ENCODE assay signal across 10 cellular contexts in the genomic region with DNA sequence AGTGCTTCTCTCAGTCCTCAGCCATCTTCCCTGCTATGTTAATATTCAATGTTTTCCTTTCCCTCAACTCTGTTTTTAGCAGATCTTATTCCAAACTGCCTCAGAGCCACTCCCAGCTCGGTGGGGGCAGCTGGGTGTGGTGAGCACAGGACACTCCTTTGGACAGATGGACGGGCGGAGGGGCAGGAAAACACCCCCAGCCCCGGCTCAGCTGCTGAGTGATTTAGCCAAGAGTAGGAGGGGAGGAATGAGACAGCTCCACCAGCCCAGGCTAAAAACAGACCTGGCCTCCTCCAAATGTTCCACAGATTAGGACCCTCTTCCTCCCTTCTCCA.
DNase-seq lines count a peak whose midpoint lies in the region; ATAC-seq and TF ChIP-seq lines count a peak whose summit lies in the region.
"Had no signal": no experiment of that assay in that cellular context is flagged by ENCODE, and none has a peak within 500 bp of the region (broad histone marks: within the 10 kb centered on the region; RNA-seq: fewer than 3 reads in every experiment).

No MANE protein-coding gene starts in this region.

- H3K27ac ChIP-seq in CD4-positive, CD25-positive, alpha-beta regulatory T cell (ENCODE audit: insufficient read depth, low read length, poor library complexity, severe bottlenecking) = no peak overlapping the region
- H3K27ac ChIP-seq in HUES6 (ENCODE audit: low read depth, low read length) = peak overlapping the region; percentile 3; the same call in 1 of the 2 replicates

- no peaks in the 10 kb centered on the region for H3K27me3 ChIP-seq in CD4-positive, CD25-positive, alpha-beta regulatory T cell (ENCODE audit: control insufficient read depth, insufficient read depth, low read length)
- no peaks in the 10 kb centered on the region for H3K27me3 ChIP-seq in HUES6 (ENCODE audit: control insufficient read depth, insufficient read depth, low read length)

- peaks cover 11% of the 10 kb centered on the region for H3K4me1 ChIP-seq in CD4-positive, CD25-positive, alpha-beta regulatory T cell (ENCODE audit: control insufficient read depth, insufficient read depth, low read length, poor library complexity, severe bottlenecking)
- peaks cover 32% of the 10 kb centered on the region for H3K4me1 ChIP-seq in HUES6 (ENCODE audit: control insufficient read depth, insufficient read depth, low read length)
- peaks cover 32% of the 10 kb centered on the region for H3K4me1 ChIP-seq in mucosa of descending colon (ENCODE audit: low read depth)

- DNase-seq in CD4-positive, CD25-positive, alpha-beta regulatory T cell = no peak
- no peak for DNase-seq in activated naive CD8-positive, alpha-beta T cell treated with anti-CD3 and anti-CD28 coated beads, Interleukin-2, amount 50 U/mL, for 24 hours
- DNase-seq in mucosa of descending colon = peak; percentile 77 to 86 (median 78)
- DNase-seq in NCI-H2196 (lab: John Stamatoyannopoulos, UW; ENCODE audit: unreplicated experiment) = no peak
- no peak for DNase-seq in AML-193 (lab: John Stamatoyannopoulos, UW)
- DNase-seq: islet precursor cell had no signal

- H3K4me1 Mint-ChIP-seq in CD4-positive, CD25-positive, alpha-beta regulatory T cell = peaks cover 10 to 31% (median 20%) of the 10 kb centered on the region in 4 donors
- peaks cover 59% of the 10 kb centered on the region for H3K4me1 Mint-ChIP-seq in activated naive CD8-positive, alpha-beta T cell treated with anti-CD3 and anti-CD28 coated beads, Interleukin-2, amount 50 U/mL, for 24 hours

- no peak for ATAC-seq in CD4-positive, CD25-positive, alpha-beta regulatory T cell (ENCODE audit: low read depth in 2 of 2)
- ATAC-seq in activated naive CD8-positive, alpha-beta T cell treated with anti-CD3 and anti-CD28 coated beads, Interleukin-2, amount 50 U/mL, for 24 hours = no peak
- ATAC-seq in mucosa of descending colon (peak; percentile 71), GM18867 (IDR thresholded peaks at IDR 0.05; ENCODE audit: unreplicated experiment) (no peak), GM21381 (IDR thresholded peaks at IDR 0.05; ENCODE audit: unreplicated experiment) (no peak)

- intact Hi-C loops in mucosa of descending colon (cut with DNase I, micrococcal nuclease) = no loop called here

- H3K27ac Mint-ChIP-seq in CD4-positive, CD25-positive, alpha-beta regulatory T cell = peak overlapping the region; percentile 65 to 90 (median 77)
- peak overlapping the region; percentile 97 for H3K27ac Mint-ChIP-seq in activated naive CD8-positive, alpha-beta T cell treated with anti-CD3 and anti-CD28 coated beads, Interleukin-2, amount 50 U/mL, for 24 hours

- H3K36me3 ChIP-seq in CD4-positive, CD25-positive, alpha-beta regulatory T cell (ENCODE audit: control insufficient read depth, insufficient read depth, low read length) = no peaks in the 10 kb centered on the region
- H3K36me3 ChIP-seq in HUES6 (ENCODE audit: control insufficient read depth, insufficient read depth, low read length) (no peaks in the 10 kb centered on the region), mucosa of descending colon (ENCODE audit: low read depth) (no peaks in the 10 kb centered on the region)

- H3K9me3 Mint-ChIP-seq in CD4-positive, CD25-positive, alpha-beta regulatory T cell = peaks cover 0 to 4% (median 0%) of the 10 kb centered on the region in 7 donors
- peaks cover 17% of the 10 kb centered on the region for H3K9me3 Mint-ChIP-seq in activated naive CD8-positive, alpha-beta T cell treated with anti-CD3 and anti-CD28 coated beads, Interleukin-2, amount 50 U/mL, for 24 hours

- no peaks in the 10 kb centered on the region for H3K9me3 ChIP-seq in CD4-positive, CD25-positive, alpha-beta regulatory T cell (ENCODE audit: control insufficient read depth in 2 of 2, low read length in 2 of 2)
- H3K9me3 ChIP-seq in HUES6 (ENCODE audit: control insufficient read depth, insufficient read depth, low read depth, low read length) (no peaks in the 10 kb centered on the region), mucosa of descending colon (peaks cover 4% of the 10 kb centered on the region)

- no peak overlapping the region for H3K4me3 ChIP-seq in CD4-positive, CD25-positive, alpha-beta regulatory T cell (ENCODE audit: low read depth, low read length)
- H3K4me3 ChIP-seq in HUES6 (ENCODE audit: low read depth, low read length) = no peak overlapping the region; the same call in 1 of the 2 replicates
- H3K4me3 ChIP-seq in mucosa of descending colon = no peak overlapping the region
- H3K4me3 ChIP-seq: skin epidermis had no signal

- peaks cover 3% of the 10 kb centered on the region for H3K36me3 Mint-ChIP-seq in CD4-positive, CD25-positive, alpha-beta regulatory T cell
- H3K36me3 Mint-ChIP-seq in activated naive CD8-positive, alpha-beta T cell treated with anti-CD3 and anti-CD28 coated beads, Interleukin-2, amount 50 U/mL, for 24 hours (ENCODE audit: low read depth) = peaks cover 11% of the 10 kb centered on the region

- no peaks in the 10 kb centered on the region for H3K27me3 Mint-ChIP-seq in CD4-positive, CD25-positive, alpha-beta regulatory T cell
- no peaks in the 10 kb centered on the region for H3K27me3 Mint-ChIP-seq in activated naive CD8-positive, alpha-beta T cell treated with anti-CD3 and anti-CD28 coated beads, Interleukin-2, amount 50 U/mL, for 24 hours

- no peak for TF ChIP-seq CTCF in mucosa of descending colon (IDR thresholded peaks at IDR 0.05)

- peak overlapping the region in 2 of 4 donors; percentile 16 to 25 for H3K4me3 Mint-ChIP-seq in CD4-positive, CD25-positive, alpha-beta regulatory T cell
- H3K4me3 Mint-ChIP-seq in activated naive CD8-positive, alpha-beta T cell treated with anti-CD3 and anti-CD28 coated beads, Interleukin-2, amount 50 U/mL, for 24 hours = peak overlapping the region; percentile 82

- H3K9ac ChIP-seq in HUES6 (ENCODE audit: low read length) = peak overlapping the region; percentile 24

Comparison
In these comparisons a context has a peak if more than half of its experiments do, and no peak if none do; other contexts are left out.
1. DNase-seq: peak in mucosa of descending colon (3 of 3); none in CD4-positive, CD25-positive, alpha-beta regulatory T cell (0 of 3), activated naive CD8-positive, alpha-beta T cell treated with anti-CD3 and anti-CD28 coated beads, Interleukin-2, amount 50 U/mL, for 24 hours (single experiment), NCI-H2196 (single experiment) and AML-193 (0 of 2).